ENCODE assay signal across 4 cellular contexts in the genomic region with DNA sequence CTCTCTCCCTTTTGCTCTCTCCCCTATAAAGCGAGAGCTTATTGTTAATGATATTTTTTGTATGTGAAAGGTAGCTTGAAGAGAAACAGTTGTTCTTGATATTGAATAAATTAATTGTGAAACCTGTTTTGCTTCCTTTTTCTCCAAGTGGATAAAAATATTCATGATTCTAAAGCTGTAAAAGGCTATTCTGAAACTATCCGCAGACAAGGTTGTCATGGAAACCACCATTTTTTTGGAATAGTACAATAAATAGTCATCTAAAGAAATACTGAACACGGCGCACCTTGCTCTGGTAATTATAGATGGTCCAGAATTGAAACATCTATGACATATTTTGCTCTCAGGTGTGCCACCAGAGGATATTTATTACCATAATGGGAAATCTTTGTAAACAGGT.
"Had no signal": no experiment of that assay in that cellular context is flagged by ENCODE, and none has a peak within 500 bp of the region (broad histone marks: within the 10 kb centered on the region; RNA-seq: fewer than 3 reads in every experiment).

No MANE protein-coding gene starts in this region.

- DNase-seq: H9, HCEC 1CT, IMR-90 had no signal

- H3K4me3 Mint-ChIP-seq: GM23338, H9 had no signal

- H3K4me3 ChIP-seq: GM23338 had no signal

- H3K9me3 Mint-ChIP-seq: H9 had no signal

- H3K4me1 Mint-ChIP-seq: GM23338, H9 had no signal

- H3K27ac Mint-ChIP-seq: GM23338, H9 had no signal

- ATAC-seq: GM23338 had no signal
